In genomic region chr18:77069931-77070330, GRCh38 we compare ENCODE assay signal across 12 cellular contexts.
DNase-seq lines count a peak whose midpoint lies in the region; ATAC-seq and TF ChIP-seq lines count a peak whose summit lies in the region.
"Had no signal": no experiment of that assay in that cellular context is flagged by ENCODE, and none has a peak within 500 bp of the region (broad histone marks: within the 10 kb centered on the region; RNA-seq: fewer than 3 reads in every experiment).

No MANE protein-coding gene starts in this region.

- H3K4me3 Mint-ChIP-seq in activated T-cell treated with anti-CD3 and anti-CD28 coated beads, Interleukin-2, amount 50 U/mL, for 72 hours, result peak overlapping the region; percentile 71 to 78

- H3K27ac ChIP-seq in esophagus squamous epithelium (peak overlapping the region; percentile 77 to 93 (median 84)), lower lobe of right lung (no peak overlapping the region)

- WGBS in esophagus squamous epithelium, 2 donors, result 55 to 63% methylated on average over 13 of the region's 13 CpGs

- H3K36me3 ChIP-seq in esophagus squamous epithelium, result peaks cover 0 to under 1% (median 0%) of the 10 kb centered on the region in 3 donors
- H3K36me3 ChIP-seq in lower lobe of right lung, result peaks cover 6% of the 10 kb centered on the region

- no peaks in the 10 kb centered on the region for H3K9me3 Mint-ChIP-seq in activated T-cell treated with anti-CD3 and anti-CD28 coated beads, Interleukin-2, amount 50 U/mL, for 72 hours

- no peaks in the 10 kb centered on the region for H3K27me3 ChIP-seq in esophagus squamous epithelium
- H3K27me3 ChIP-seq in lower lobe of right lung (ENCODE audit: low read depth), result no peaks in the 10 kb centered on the region

- peak overlapping the region; percentile 99 for H3K27ac Mint-ChIP-seq in activated T-cell treated with anti-CD3 and anti-CD28 coated beads, Interleukin-2, amount 50 U/mL, for 72 hours

- peak in 1 of 2 donors; percentile 34 for ATAC-seq in activated T-cell treated with anti-CD3 and anti-CD28 coated beads, Interleukin-2, amount 50 U/mL, for 72 hours (replicated peaks in 1 of 2)
- ATAC-seq in stimulated activated naive CD8-positive, alpha-beta T cell treated with anti-CD3 and anti-CD28 coated beads, Interleukin-15, Interleukin-2, amounts not matched to agents 100 U/mL and 50 U/mL, for 24 hours, result no peak
- no peak for ATAC-seq in lower lobe of right lung
- ATAC-seq: left cardiac atrium had no signal

- H3K4me1 ChIP-seq in esophagus squamous epithelium (peaks cover 51 to 97% (median 69%) of the 10 kb centered on the region in 3 donors), lower lobe of right lung (peaks cover 95% of the 10 kb centered on the region)

- DNase-seq in activated T-cell treated with anti-CD3 and anti-CD28 coated beads, Interleukin-2, amount 50 U/mL, for 72 hours, result peak; percentile 45 to 69
- no peak for DNase-seq in activated T-cell treated with anti-CD3 and anti-CD28 coated beads for 4 hours
- DNase-seq in activated CD4-positive, alpha-beta T cell treated with anti-CD3 and anti-CD28 coated beads, Interleukin-2, amount 50 U/mL, for 1 hour, result peak; percentile 51
- DNase-seq in esophagus squamous epithelium (lab: John Stamatoyannopoulos, UW), result no peak
- peak; percentile 20 for DNase-seq in stimulated activated naive CD8-positive, alpha-beta T cell treated with anti-CD3 and anti-CD28 coated beads, Interleukin-15, Interleukin-2, amounts not matched to agents 100 U/mL and 50 U/mL, for 24 hours
- no peak for DNase-seq in HCEC 1CT
- DNase-seq in NCI-H748 (lab: John Stamatoyannopoulos, UW; ENCODE audit: unreplicated experiment), result no peak
- no peak for DNase-seq in lower lobe of right lung
- DNase-seq: GDM1, KBM-7, left cardiac atrium, Right ventricle myocardium superior had no signal

- no peak for TF ChIP-seq POLR2A in esophagus squamous epithelium (IDR thresholded peaks at IDR 0.05)

- no peaks in the 10 kb centered on the region for H3K27me3 Mint-ChIP-seq in activated T-cell treated with anti-CD3 and anti-CD28 coated beads, Interleukin-2, amount 50 U/mL, for 72 hours (ENCODE audit: low read depth)

- TF ChIP-seq CTCF in esophagus squamous epithelium (IDR thresholded peaks at IDR 0.05) (no peak), lower lobe of right lung (IDR thresholded peaks at IDR 0.05) (no peak)

- intact Hi-C loops in esophagus squamous epithelium (cut with DNase I) (loop anchor here (10.0 kb wide), 1 partner anchor 65 kb away; the partner anchor contains the start of gene MBP), lower lobe of right lung (cut with DNase I) (no loop called here)

- peaks cover 96% of the 10 kb centered on the region for H3K4me1 Mint-ChIP-seq in activated T-cell treated with anti-CD3 and anti-CD28 coated beads, Interleukin-2, amount 50 U/mL, for 72 hours (ENCODE audit: low read depth)

- peaks cover 11 to 17% of the 10 kb centered on the region in 2 donors for H3K36me3 Mint-ChIP-seq in activated T-cell treated with anti-CD3 and anti-CD28 coated beads, Interleukin-2, amount 50 U/mL, for 72 hours (ENCODE audit: insufficient read depth in 2 of 2)

- no peaks in the 10 kb centered on the region for H3K9me3 ChIP-seq in esophagus squamous epithelium
- no peaks in the 10 kb centered on the region for H3K9me3 ChIP-seq in lower lobe of right lung

- H3K4me3 ChIP-seq in esophagus squamous epithelium (no peak overlapping the region), lower lobe of right lung (no peak overlapping the region)

Comparison
In these comparisons a context has a peak if more than half of its experiments do, and no peak if none do; other contexts are left out.
1. DNase-seq: peak in activated T-cell treated with anti-CD3 and anti-CD28 coated beads, Interleukin-2, amount 50 U/mL, for 72 hours (2 of 2), activated CD4-positive, alpha-beta T cell treated with anti-CD3 and anti-CD28 coated beads, Interleukin-2, amount 50 U/mL, for 1 hour (single experiment) and stimulated activated naive CD8-positive, alpha-beta T cell treated with anti-CD3 and anti-CD28 coated beads, Interleukin-15, Interleukin-2, amounts not matched to agents 100 U/mL and 50 U/mL, for 24 hours (single experiment); none in activated T-cell treated with anti-CD3 and anti-CD28 coated beads for 4 hours (single experiment), esophagus squamous epithelium (single experiment), HCEC 1CT (single experiment), NCI-H748 (single experiment) and lower lobe of right lung (single experiment).